Comparison of ENCODE assay signal across 8 cellular contexts in the genomic region with DNA sequence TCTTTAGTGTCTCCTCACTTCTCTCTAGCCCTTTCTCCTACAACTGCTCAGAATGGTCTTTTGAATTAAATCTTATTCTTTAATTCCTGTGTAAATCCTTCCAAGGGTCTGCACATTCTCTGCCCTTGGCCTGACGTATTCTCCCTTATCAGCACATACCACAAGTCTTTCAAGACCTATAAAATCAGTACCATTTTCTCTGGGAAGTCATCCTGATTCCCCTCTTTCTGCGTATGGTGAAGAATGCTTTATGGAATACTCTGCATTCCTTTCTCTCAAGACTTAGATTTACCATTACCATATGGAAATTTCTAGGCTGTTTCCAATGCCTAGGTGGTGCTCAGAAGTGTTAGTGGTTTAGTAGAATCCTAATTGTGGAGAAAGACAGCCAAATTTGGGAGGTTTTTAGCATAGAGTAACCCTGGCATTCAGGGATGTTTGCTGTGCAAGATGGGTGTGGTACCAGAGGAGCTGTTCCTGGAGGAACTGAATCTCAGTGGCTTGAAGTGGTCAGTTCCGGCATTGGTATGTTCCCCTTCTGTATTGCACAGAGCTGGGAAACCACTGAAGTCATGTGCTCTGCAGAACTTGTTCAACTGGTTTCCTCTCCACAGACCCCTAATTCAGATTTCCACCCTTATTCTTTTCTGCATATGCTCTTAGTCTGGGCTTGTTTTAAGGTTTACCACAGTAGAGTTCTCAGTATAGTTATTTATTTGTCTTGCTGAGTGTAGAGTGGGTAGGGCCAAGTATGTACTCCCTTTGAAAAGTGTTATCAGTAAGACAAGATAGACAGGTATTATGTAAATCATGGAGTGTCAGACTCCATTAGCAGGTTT. TPM values are rescaled to one million over a fixed set of nuclear protein-coding genes. Genes with fewer than 3 reads are reported as not detected.
DNase-seq lines count a peak whose midpoint lies in the region; ATAC-seq and TF ChIP-seq lines count a peak whose summit lies in the region.

No MANE protein-coding gene starts in this region.

- peak overlapping the region; percentile 2 for H3K4me3 ChIP-seq in CD8-positive, alpha-beta memory T cell (ENCODE audit: low read length)
- H3K4me3 ChIP-seq in SK-N-MC (peak overlapping the region; percentile 43), rectal smooth muscle tissue (ENCODE audit: low read length) (no peak overlapping the region)

- H3K27me3 Mint-ChIP-seq in CD8-positive, alpha-beta memory T cell = no peaks in the 10 kb centered on the region

- no peak for DNase-seq in CD8-positive, alpha-beta memory T cell
- DNase-seq in SK-N-MC (ENCODE audit: low read depth, low spot score) (no peak), foreskin keratinocyte (peak; percentile 97 to 98), NCI-H1930 (lab: John Stamatoyannopoulos, UW) (no peak)
- DNase-seq in stimulated activated CD4-positive, alpha-beta T cell treated with anti-CD3 and anti-CD28 coated beads, Interleukin-15, amount 100 ng/mL, for 24 hours = no peak

- H3K9ac ChIP-seq in SK-N-MC (ENCODE audit: insufficient read length) = peak overlapping the region; percentile 9
- no peak overlapping the region for H3K9ac ChIP-seq in rectal smooth muscle tissue (ENCODE audit: low read length)

- H3K36me3 ChIP-seq in CD8-positive, alpha-beta memory T cell (ENCODE audit: insufficient read depth, low read length) = no peaks in the 10 kb centered on the region
- H3K36me3 ChIP-seq in SK-N-MC (ENCODE audit: insufficient read depth, low read length) (no peaks in the 10 kb centered on the region), rectal smooth muscle tissue (ENCODE audit: control insufficient read depth, insufficient read depth, low read length) (no peaks in the 10 kb centered on the region)

- no peaks in the 10 kb centered on the region for H3K9me3 ChIP-seq in CD8-positive, alpha-beta memory T cell (ENCODE audit: low read length)
- no peaks in the 10 kb centered on the region for H3K9me3 ChIP-seq in SK-N-MC (ENCODE audit: low read depth, low read length)

- peaks cover 76 to 92% (median 90%) of the 10 kb centered on the region in 3 donors for H3K4me1 Mint-ChIP-seq in CD8-positive, alpha-beta memory T cell

- peak overlapping the region; percentile 55 to 95 (median 79) for H3K27ac Mint-ChIP-seq in CD8-positive, alpha-beta memory T cell

- CTCF ChIA-PET in CD8-positive, alpha-beta memory T cell (lab: Charles Lee) = interaction anchor here (1.4 kb wide), 1 partner anchor 473 kb away, joined by 3 read pairs; no protein-coding TSS in a partner anchor

- H3K4me3 Mint-ChIP-seq in CD8-positive, alpha-beta memory T cell = peak overlapping the region in 6 of 7 donors; percentile 43 to 74 (median 56)

- H3K27ac ChIP-seq in CD8-positive, alpha-beta memory T cell (ENCODE audit: low read depth, low read length) = no peak overlapping the region
- H3K27ac ChIP-seq in SK-N-MC (peak overlapping the region; percentile 86), foreskin keratinocyte (peak overlapping the region; percentile 28), rectal smooth muscle tissue (ENCODE audit: low read depth, low read length) (peak overlapping the region; percentile 46)

- no peaks in the 10 kb centered on the region for H3K27me3 ChIP-seq in CD8-positive, alpha-beta memory T cell (ENCODE audit: insufficient read depth, low read length, poor library complexity, severe bottlenecking)
- H3K27me3 ChIP-seq in foreskin keratinocyte = no peaks in the 10 kb centered on the region
- no peaks in the 10 kb centered on the region for H3K27me3 ChIP-seq in rectal smooth muscle tissue (ENCODE audit: control insufficient read depth, insufficient read depth, low read length)

- H3K36me3 Mint-ChIP-seq in CD8-positive, alpha-beta memory T cell = peaks cover 9 to 21% (median 11%) of the 10 kb centered on the region in 3 donors

- H3K9me3 Mint-ChIP-seq in CD8-positive, alpha-beta memory T cell = no peaks in the 10 kb centered on the region

- no peak for TF ChIP-seq CTCF in foreskin keratinocyte (conservative IDR thresholded peaks at IDR 0.05)

- ATAC-seq in GM19438 (IDR thresholded peaks at IDR 0.05; ENCODE audit: low read depth, unreplicated experiment) (peak; percentile 96), HG03442 (IDR thresholded peaks at IDR 0.05; ENCODE audit: unreplicated experiment) (peak; percentile 89), foreskin keratinocyte (peak; percentile 92)

- peaks cover 61% of the 10 kb centered on the region for H3K4me1 ChIP-seq in CD8-positive, alpha-beta memory T cell (ENCODE audit: insufficient read depth, low read length)
- H3K4me1 ChIP-seq in foreskin keratinocyte (peaks cover 43% of the 10 kb centered on the region), rectal smooth muscle tissue (ENCODE audit: control insufficient read depth, insufficient read depth, low read length) (peaks cover 25% of the 10 kb centered on the region)

- POLR2A ChIA-PET in CD8-positive, alpha-beta memory T cell (lab: Charles Lee) = interaction anchor here (1.2 kb wide), 1 partner anchor 25 kb away, joined by 4 read pairs; a partner anchor contains a TSS

RNA-seq across cellular contexts. Expression of a gene that starts 24.5 kb away (rescaled TPM):
- total RNA-seq in CD8-positive, alpha-beta memory T cell = 100 to 1,000 TPM; 173 to 176 TPM
- polyA plus RNA-seq in CD8-positive, alpha-beta memory T cell = 151 TPM
- 268 and 290 TPM in 2 replicates for total RNA-seq in foreskin keratinocyte
- polyA plus RNA-seq in foreskin keratinocyte = 99.5 and 102 TPM in 2 replicates

Comparison
In these comparisons a context has a peak if more than half of its experiments do, and no peak if none do; other contexts are left out.
1. DNase-seq: peak in foreskin keratinocyte (2 of 2); none in CD8-positive, alpha-beta memory T cell (0 of 5), SK-N-MC (single experiment), NCI-H1930 (0 of 2) and stimulated activated CD4-positive, alpha-beta T cell treated with anti-CD3 and anti-CD28 coated beads, Interleukin-15, amount 100 ng/mL, for 24 hours (single experiment).
2. Peak in every context shown above with its lines, with median percentiles within 50 percentile points of each other: ATAC-seq.